Comparison of ENCODE assay signal across 8 cellular contexts in the genomic region with DNA sequence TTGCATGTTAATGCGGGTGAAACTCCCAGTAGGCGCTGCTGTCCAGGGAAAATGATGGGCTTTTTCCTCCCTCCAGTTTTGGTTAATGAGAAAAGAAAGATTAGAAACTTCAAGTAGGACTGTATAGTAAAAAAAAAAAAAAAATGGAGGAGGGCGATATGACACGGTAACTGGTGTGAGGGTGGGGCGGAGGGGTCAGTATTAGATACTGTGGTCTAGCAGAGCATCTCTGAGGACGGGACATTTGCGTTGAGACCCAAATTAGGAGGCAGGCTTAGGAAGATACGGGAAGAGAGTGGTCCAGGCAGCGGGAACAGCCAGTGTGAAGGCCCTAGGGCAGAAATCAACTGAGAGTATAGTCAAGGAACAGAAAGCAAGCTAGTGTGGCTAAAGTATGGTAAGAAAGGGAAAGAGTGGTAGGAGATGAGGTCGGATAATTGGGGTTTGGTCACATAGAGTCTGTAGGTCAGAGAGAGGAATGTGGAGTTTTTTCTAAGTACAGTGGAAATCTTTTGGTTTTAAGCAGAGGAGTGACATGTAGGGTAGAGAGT. TPM values are rescaled to one million over a fixed set of nuclear protein-coding genes. Genes with fewer than 3 reads are reported as not detected.
DNase-seq lines count a peak whose midpoint lies in the region; ATAC-seq and TF ChIP-seq lines count a peak whose summit lies in the region.

No MANE protein-coding gene starts in this region.

- no peaks in the 10 kb centered on the region for H3K9me3 ChIP-seq in left lung
- no peaks in the 10 kb centered on the region for H3K9me3 ChIP-seq in transverse colon

- H3K27me3 ChIP-seq in left lung, result no peaks in the 10 kb centered on the region
- H3K27me3 ChIP-seq in transverse colon, result no peaks in the 10 kb centered on the region

- H3K27ac ChIP-seq in left lung (peak overlapping the region; percentile 82 to 87), transverse colon (peak overlapping the region; percentile 93 to 100 (median 98))

- H3K27ac Mint-ChIP-seq in activated T-cell treated with anti-CD3 and anti-CD28 coated beads, Interleukin-2, amount 50 U/mL, for 72 hours, result peak overlapping the region; percentile 18
- H3K27ac Mint-ChIP-seq in activated naive CD8-positive, alpha-beta T cell treated with anti-CD3 and anti-CD28 coated beads for 36 hours, result peak overlapping the region; percentile 75

- ATAC-seq in activated T-cell treated with anti-CD3 and anti-CD28 coated beads, Interleukin-2, amount 50 U/mL, for 72 hours (replicated peaks in 1 of 2), result no peak
- ATAC-seq in left lung, result no peak
- ATAC-seq in GM18505 (IDR thresholded peaks at IDR 0.05; ENCODE audit: unreplicated experiment), result no peak

- no peaks in the 10 kb centered on the region for H3K27me3 Mint-ChIP-seq in activated T-cell treated with anti-CD3 and anti-CD28 coated beads, Interleukin-2, amount 50 U/mL, for 72 hours (ENCODE audit: low read depth)
- no peaks in the 10 kb centered on the region for H3K27me3 Mint-ChIP-seq in activated naive CD8-positive, alpha-beta T cell treated with anti-CD3 and anti-CD28 coated beads for 36 hours

- DNase-seq in activated T-cell treated with anti-CD3 and anti-CD28 coated beads, Interleukin-2, amount 50 U/mL, for 72 hours, result no peak
- DNase-seq in activated T-cell treated with anti-CD3 and anti-CD28 coated beads for 4 hours (no peak), left lung (no peak), transverse colon (no peak), cerebellum (ENCODE audit: low spot score) (no peak), NCI-H446 treated with DMSO at 0.1 percent for 48 hours (lab: John Stamatoyannopoulos, UW) (no peak)
- DNase-seq in activated naive CD8-positive, alpha-beta T cell treated with anti-CD3 and anti-CD28 coated beads for 36 hours, result no peak

- peak overlapping the region; percentile 76 to 82 for H3K4me3 ChIP-seq in left lung
- peak overlapping the region; percentile 90 to 97 (median 92) for H3K4me3 ChIP-seq in transverse colon

- peaks cover 8 to 27% of the 10 kb centered on the region in 2 donors for H3K4me1 ChIP-seq in left lung
- H3K4me1 ChIP-seq in transverse colon, result peaks cover 0 to 19% (median 12%) of the 10 kb centered on the region in 4 donors

- TF ChIP-seq EP300 in transverse colon (IDR thresholded peaks at IDR 0.05; ENCODE audit: low read depth), result no peak

- in situ Hi-C loops in transverse colon (cut with MboI; ENCODE audit: low pct_ligation_motif_present in 1 of 4, low pct_unique_long_range_greater_than_20kb in 1 of 4, low sequenced_read_pairs in 3 of 4), result no loop called here

- peaks cover 19% of the 10 kb centered on the region for H3K4me1 Mint-ChIP-seq in activated T-cell treated with anti-CD3 and anti-CD28 coated beads, Interleukin-2, amount 50 U/mL, for 72 hours (ENCODE audit: low read depth)
- H3K4me1 Mint-ChIP-seq in activated naive CD8-positive, alpha-beta T cell treated with anti-CD3 and anti-CD28 coated beads for 36 hours, result peaks cover 26% of the 10 kb centered on the region

- H3K36me3 ChIP-seq in left lung (peaks cover 0 to 30% of the 10 kb centered on the region in 2 donors), transverse colon (peaks cover 0 to 4% (median 0%) of the 10 kb centered on the region in 4 donors)

- WGBS in transverse colon (ENCODE audit: low coverage in 1 of 2), 2 donors, result 15 to 31% methylated on average over 5 to 10 of the region's 10 CpGs

- no peaks in the 10 kb centered on the region for H3K9me3 Mint-ChIP-seq in activated T-cell treated with anti-CD3 and anti-CD28 coated beads, Interleukin-2, amount 50 U/mL, for 72 hours
- H3K9me3 Mint-ChIP-seq in activated naive CD8-positive, alpha-beta T cell treated with anti-CD3 and anti-CD28 coated beads for 36 hours, result no peaks in the 10 kb centered on the region

- TF ChIP-seq CTCF in left lung (IDR thresholded peaks at IDR 0.05) (no peak), transverse colon (IDR thresholded peaks at IDR 0.05) (no peak)

- intact Hi-C loops in left lung (cut with DNase I), result no loop called here
- intact Hi-C loops in transverse colon (cut with DNase I; ENCODE audit: low total_unique reads), result no loop called here

- TF ChIP-seq POLR2A in transverse colon (IDR thresholded peaks at IDR 0.05), result no peak
- no peak for TF ChIP-seq POLR2A in GM18505 (IDR thresholded peaks at IDR 0.05; ENCODE audit: borderline replicate concordance, extremely low read depth, insufficient read depth, insufficient read length)

- H3K4me3 Mint-ChIP-seq in activated T-cell treated with anti-CD3 and anti-CD28 coated beads, Interleukin-2, amount 50 U/mL, for 72 hours, result peak overlapping the region; percentile 61 to 92
- peak overlapping the region; percentile 87 for H3K4me3 Mint-ChIP-seq in activated naive CD8-positive, alpha-beta T cell treated with anti-CD3 and anti-CD28 coated beads for 36 hours

- H3K36me3 Mint-ChIP-seq in activated T-cell treated with anti-CD3 and anti-CD28 coated beads, Interleukin-2, amount 50 U/mL, for 72 hours (ENCODE audit: insufficient read depth in 2 of 2), result peaks cover 0 to 2% of the 10 kb centered on the region in 2 donors
- peaks cover 20% of the 10 kb centered on the region for H3K36me3 Mint-ChIP-seq in activated naive CD8-positive, alpha-beta T cell treated with anti-CD3 and anti-CD28 coated beads for 36 hours

RNA-seq across cellular contexts. Expression of a gene that starts 0.7 kb away (rescaled TPM):
- total RNA-seq in activated T-cell treated with anti-CD3 and anti-CD28 coated beads, Interleukin-2, amount 50 U/mL, for 72 hours, result 10 to 100 TPM; 21.5 to 24.5 TPM
- 10 to 100 TPM; 26.2 to 26.7 TPM for total RNA-seq in activated naive CD8-positive, alpha-beta T cell treated with anti-CD3 and anti-CD28 coated beads for 36 hours
- total RNA-seq in left lung, result 10 to 100 TPM; 30.8 to 41.5 TPM
- 100 to 1,000 TPM in 1 of 4 donors, 10 to 100 TPM in 3; 36.7 to 149 (median 37.8) TPM for total RNA-seq in transverse colon
- total RNA-seq in cerebellum, result 22.0 TPM

RNA-seq across cellular contexts. Expression of a gene that starts 18.2 kb away (rescaled TPM):
- 1 to 10 TPM; 5.6 to 6.0 TPM for total RNA-seq in activated T-cell treated with anti-CD3 and anti-CD28 coated beads, Interleukin-2, amount 50 U/mL, for 72 hours
- 10 to 100 TPM; 12.3 to 12.9 TPM for total RNA-seq in activated naive CD8-positive, alpha-beta T cell treated with anti-CD3 and anti-CD28 coated beads for 36 hours
- total RNA-seq in left lung, result 1 to 10 TPM; 3.6 to 6.2 TPM
- total RNA-seq in transverse colon, result 1 to 10 TPM in 2 of 4 donors, under 1 TPM in 2; 0.55 to 2.6 (median 1.2) TPM
- 10.8 TPM for total RNA-seq in cerebellum

RNA-seq across cellular contexts. Expression of a gene that starts 22.2 kb away (rescaled TPM):
- 100 to 1,000 TPM; 112 to 122 TPM for total RNA-seq in activated T-cell treated with anti-CD3 and anti-CD28 coated beads, Interleukin-2, amount 50 U/mL, for 72 hours
- total RNA-seq in activated naive CD8-positive, alpha-beta T cell treated with anti-CD3 and anti-CD28 coated beads for 36 hours, result 100 to 1,000 TPM; 349 to 354 TPM
- total RNA-seq in left lung, result 100 to 1,000 TPM in 1 of 2 donors, 10 to 100 TPM in 1; 65.0 to 105 TPM
- total RNA-seq in transverse colon, result 100 to 1,000 TPM in 2 of 4 donors, 10 to 100 TPM in 2; 28.1 to 116 (median 96.7) TPM
- 55.8 TPM for total RNA-seq in cerebellum

RNA-seq across cellular contexts. Expression of a gene that starts 55.6 kb away (rescaled TPM):
- not detected for total RNA-seq in activated T-cell treated with anti-CD3 and anti-CD28 coated beads, Interleukin-2, amount 50 U/mL, for 72 hours
- not detected for total RNA-seq in activated naive CD8-positive, alpha-beta T cell treated with anti-CD3 and anti-CD28 coated beads for 36 hours
- total RNA-seq in left lung (not detected), transverse colon (not detected), cerebellum (not detected)
